Comparison of ENCODE assay signal across 12 cellular contexts in the genomic region with DNA sequence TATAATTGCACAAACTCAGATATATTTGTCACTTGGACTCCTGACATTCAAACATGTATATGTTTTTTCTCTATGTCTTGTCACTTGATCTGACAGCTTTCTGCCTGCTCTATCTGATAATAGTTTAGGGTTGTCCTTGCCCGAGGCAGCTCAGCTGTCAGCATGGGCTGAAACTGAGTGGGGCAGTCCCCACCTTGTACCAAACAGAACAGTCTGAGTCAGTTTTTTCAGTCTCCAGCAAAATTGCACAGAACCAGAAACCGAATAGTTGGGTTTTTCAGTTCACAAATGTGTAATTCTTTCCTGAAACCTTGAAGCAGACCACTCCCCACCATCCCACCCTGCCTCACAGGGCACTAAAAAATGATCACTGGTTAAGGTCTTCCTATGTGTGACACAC. TPM values are rescaled to one million over a fixed set of nuclear protein-coding genes. Genes with fewer than 3 reads are reported as not detected.
DNase-seq lines count a peak whose midpoint lies in the region; ATAC-seq and TF ChIP-seq lines count a peak whose summit lies in the region.
"Had no signal": no experiment of that assay in that cellular context is flagged by ENCODE, and none has a peak within 500 bp of the region (broad histone marks: within the 10 kb centered on the region; RNA-seq: fewer than 3 reads in every experiment).

No MANE protein-coding gene starts in this region.

- no peak overlapping the region for H3K4me3 ChIP-seq in PC-9

- H3K9me3 ChIP-seq in PC-9 (ENCODE audit: insufficient read depth, low read depth) = no peaks in the 10 kb centered on the region

- no peaks in the 10 kb centered on the region for H3K9me3 Mint-ChIP-seq in activated T-helper 2 cell treated with anti-CD3 and anti-CD28 coated beads, Interferon-gamma antibody, Interleukin-2, Interleukin-4, amounts not matched to agents 10 μg/mL and 5 μg/mL and 100 μg/mL, durations not matched to agents 14 hours and 24 hours and 36 hours

- no peaks in the 10 kb centered on the region for H4K20me1 ChIP-seq in PC-9 (ENCODE audit: insufficient read depth)

- no peaks in the 10 kb centered on the region for H3K36me3 ChIP-seq in PC-9 (ENCODE audit: low read depth)

- no peaks in the 10 kb centered on the region for H3K36me3 Mint-ChIP-seq in activated T-helper 2 cell treated with anti-CD3 and anti-CD28 coated beads, Interferon-gamma antibody, Interleukin-2, Interleukin-4, amounts not matched to agents 10 μg/mL and 5 μg/mL and 100 μg/mL, durations not matched to agents 14 hours and 24 hours and 36 hours (ENCODE audit: low read depth)

- POLR2A ChIA-PET in PC-9 (lab: Charles Lee; ENCODE audit: unreplicated experiment) = interaction anchor here (0.7 kb wide), 1 partner anchor 11 kb away, joined by 3 read pairs; no protein-coding TSS in a partner anchor

- peaks cover 76% of the 10 kb centered on the region for H3K27me3 Mint-ChIP-seq in activated T-helper 2 cell treated with anti-CD3 and anti-CD28 coated beads, Interferon-gamma antibody, Interleukin-2, Interleukin-4, amounts not matched to agents 10 μg/mL and 5 μg/mL and 100 μg/mL, durations not matched to agents 14 hours and 24 hours and 36 hours (ENCODE audit: low read depth)

- peaks cover 47% of the 10 kb centered on the region for H3K27me3 ChIP-seq in PC-9 (ENCODE audit: insufficient read depth, low read depth)

- H3K4me1 Mint-ChIP-seq in activated T-helper 2 cell treated with anti-CD3 and anti-CD28 coated beads, Interferon-gamma antibody, Interleukin-2, Interleukin-4, amounts not matched to agents 10 μg/mL and 5 μg/mL and 100 μg/mL, durations not matched to agents 14 hours and 24 hours and 36 hours (ENCODE audit: low read depth) = peaks cover 15% of the 10 kb centered on the region

- CTCF ChIA-PET in PC-9 (lab: Charles Lee) = no interaction called here

- no peak overlapping the region for H3K4me2 ChIP-seq in PC-9

- no peaks in the 10 kb centered on the region for H3K9me2 ChIP-seq in PC-9 (ENCODE audit: insufficient read depth)

- no peak for DNase-seq in activated T-helper 2 cell treated with anti-CD3 and anti-CD28 coated beads, Interferon-gamma antibody, Interleukin-2, Interleukin-4, amounts not matched to agents 10 μg/mL and 5 μg/mL and 100 μg/mL, durations not matched to agents 14 hours and 24 hours and 36 hours (ENCODE audit: low spot score)
- no peak for DNase-seq in cardiac septum (ENCODE audit: low spot score)
- DNase-seq in NCI-H510A treated with DMSO at 0.1 percent for 48 hours (lab: John Stamatoyannopoulos, UW) = no peak
- DNase-seq in posterior vena cava (ENCODE audit: low spot score) = no peak
- no peak for DNase-seq in PC-9
- DNase-seq: DMS153, IMR-90 had no signal

- H3K27ac Mint-ChIP-seq in activated T-helper 2 cell treated with anti-CD3 and anti-CD28 coated beads, Interferon-gamma antibody, Interleukin-2, Interleukin-4, amounts not matched to agents 10 μg/mL and 5 μg/mL and 100 μg/mL, durations not matched to agents 14 hours and 24 hours and 36 hours = peak overlapping the region; percentile 46

- no peaks in the 10 kb centered on the region for H3K4me1 ChIP-seq in PC-9 (replicated peaks; ENCODE audit: insufficient read depth)

- intact Hi-C loops in activated T-helper 2 cell treated with anti-CD3 and anti-CD28 coated beads, Interferon-gamma antibody, Interleukin-2, Interleukin-4, amounts not matched to agents 10 μg/mL and 5 μg/mL and 100 μg/mL, durations not matched to agents 14 hours and 24 hours and 36 hours (cut with micrococcal nuclease) = loop anchor here (2.0 kb wide), 3 partner anchors 17 to 123 kb away; no protein-coding TSS in a partner anchor
- intact Hi-C loops in cardiac septum (cut with DNase I) (no loop called here), posterior vena cava (cut with DNase I) (no loop called here), PC-9 (cut with micrococcal nuclease; ENCODE audit: unreplicated experiment) (no loop called here)

- no peak for TF ChIP-seq CTCF in PC-9 (conservative IDR thresholded peaks at IDR 0.05)

- H3K27ac ChIP-seq in PC-9 = no peak overlapping the region

- no peaks in the 10 kb centered on the region for H3F3A ChIP-seq in PC-9 (ENCODE audit: insufficient read depth, low read depth)

- ATAC-seq in GM18502 (IDR thresholded peaks at IDR 0.05; ENCODE audit: poor library complexity, unreplicated experiment) (peak; percentile 99), GM19397 (IDR thresholded peaks at IDR 0.05; ENCODE audit: unreplicated experiment) (peak; percentile 78), HG03045 (IDR thresholded peaks at IDR 0.05; ENCODE audit: unreplicated experiment) (peak; percentile 100)

- no peak overlapping the region for H3K4me3 Mint-ChIP-seq in activated T-helper 2 cell treated with anti-CD3 and anti-CD28 coated beads, Interferon-gamma antibody, Interleukin-2, Interleukin-4, amounts not matched to agents 10 μg/mL and 5 μg/mL and 100 μg/mL, durations not matched to agents 14 hours and 24 hours and 36 hours (ENCODE audit: low read depth)

- no peaks in the 10 kb centered on the region for H3K79me2 ChIP-seq in PC-9 (ENCODE audit: low read depth)

- BruUV-seq in PC-9 (replicated peaks; lab: Mats Ljungman, UMichigan) = no TSS peak

- H2AFZ ChIP-seq in PC-9 = no peak overlapping the region

RNA-seq across cellular contexts. Expression of a gene that starts 9.5 kb away (rescaled TPM):
- total RNA-seq in activated T-helper 2 cell treated with anti-CD3 and anti-CD28 coated beads, Interferon-gamma antibody, Interleukin-2, Interleukin-4, amounts not matched to agents 10 μg/mL and 5 μg/mL and 100 μg/mL, durations not matched to agents 14 hours and 24 hours and 36 hours = not detected in 2 replicates
- 18.3 TPM for total RNA-seq in cardiac septum
- not detected for total RNA-seq in posterior vena cava
- not detected in 2 replicates for total RNA-seq in PC-9 (2021)
- total RNA-seq: epithelial cell of proximal tubule, IMR-90, mononuclear cell had no signal

RNA-seq across cellular contexts. Expression of a gene that starts 41.7 kb away (rescaled TPM):
- total RNA-seq in activated T-helper 2 cell treated with anti-CD3 and anti-CD28 coated beads, Interferon-gamma antibody, Interleukin-2, Interleukin-4, amounts not matched to agents 10 μg/mL and 5 μg/mL and 100 μg/mL, durations not matched to agents 14 hours and 24 hours and 36 hours = 35.9 and 36.0 TPM in 2 replicates
- total RNA-seq in cardiac septum (32.3 TPM), posterior vena cava (10 to 100 TPM; 34.6 to 50.5 TPM), PC-9 (2021) (42.8 and 53.0 TPM in 2 replicates)

Comparison
In these comparisons a context has a peak if more than half of its experiments do, and no peak if none do; other contexts are left out.
1. RNA of a gene that starts 9.5 kb away (total RNA-seq): 18.3 TPM in cardiac septum (single experiment); not detected in PC-9, not detected in activated T-helper 2 cell treated with anti-CD3 and anti-CD28 coated beads, Interferon-gamma antibody, Interleukin-2, Interleukin-4, amounts not matched to agents 10 μg/mL and 5 μg/mL and 100 μg/mL, durations not matched to agents 14 hours and 24 hours and 36 hours and not detected in posterior vena cava; every median in the first group is over 10 times any median in the second.
2. Peak in every context shown above with its lines, with median percentiles within 50 percentile points of each other: ATAC-seq.